8 cellular contexts compared by ENCODE assay signal in the genomic region with DNA sequence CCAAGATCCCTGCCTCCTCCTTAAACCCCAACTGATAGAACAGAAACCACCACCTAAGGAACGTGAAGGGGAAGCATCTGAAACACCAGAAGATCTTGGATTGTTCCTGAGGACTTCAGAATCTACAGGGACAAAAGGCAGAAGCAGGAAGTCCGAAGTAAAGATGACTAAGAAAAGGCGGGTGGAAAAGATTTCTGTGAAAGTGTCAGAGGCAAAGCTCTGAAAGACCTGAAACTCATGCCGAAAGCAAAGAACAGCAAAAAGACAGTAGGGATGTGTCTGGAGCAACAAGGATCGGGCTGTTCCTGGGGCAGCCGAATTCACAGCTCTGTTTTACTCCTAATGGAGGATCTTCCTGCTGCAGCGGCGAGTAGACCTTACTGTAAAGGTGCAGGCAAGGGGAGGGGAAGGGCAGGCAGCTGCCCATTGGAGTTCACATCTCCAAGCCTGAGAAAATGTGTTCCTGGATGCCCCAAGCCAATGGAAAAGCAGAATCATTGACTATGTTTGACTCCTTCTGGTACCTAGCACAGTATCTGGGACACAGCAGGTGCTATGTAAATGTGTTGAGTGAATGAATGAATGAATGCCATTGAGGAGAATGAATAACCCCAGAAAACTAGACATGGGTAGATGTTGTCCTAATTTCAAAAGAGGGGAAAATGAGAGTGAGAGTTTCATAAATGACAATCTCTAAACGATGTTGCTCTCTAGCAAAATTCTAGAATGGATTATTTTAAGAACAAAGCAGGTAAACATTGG. TPM values are rescaled to one million over a fixed set of nuclear protein-coding genes. Genes with fewer than 3 reads are reported as not detected.
DNase-seq lines count a peak whose midpoint lies in the region; ATAC-seq and TF ChIP-seq lines count a peak whose summit lies in the region.

No MANE protein-coding gene starts in this region.

- peak overlapping the region; percentile 72 to 74 for H3K4me3 ChIP-seq in right atrium auricular region

- POLR2A ChIA-PET in activated CD8-positive, alpha-beta T cell treated with anti-CD3 and anti-CD28 coated beads, Interleukin-2, amount 10 ng/mL, durations not matched to agents 7 days and 5 days (lab: Charles Lee): interaction anchor here (0.7 to 1.3 kb wide), 8 partner anchors 19 to 290 kb away, joined by 3 to 4 read pairs (median 3); a partner anchor contains a TSS

- DNase-seq in DMS79 treated with DMSO at 0.1 percent for 48 hours (lab: John Stamatoyannopoulos, UW) (peak; percentile 40), DMS79 (lab: John Stamatoyannopoulos, UW) (no peak), HT-29 (ENCODE audit: low spot score) (peak; percentile 66), right atrium auricular region (ENCODE audit: low spot score) (no peak), renal cortical epithelial cell (ENCODE audit: low read depth) (peak; percentile 18)
- no peak for DNase-seq in activated CD8-positive, alpha-beta T cell treated with anti-CD3 and anti-CD28 coated beads, Interleukin-2, amount 10 ng/mL, durations not matched to agents 7 days and 5 days

- peaks cover 46% of the 10 kb centered on the region for H3K4me1 Mint-ChIP-seq in activated CD8-positive, alpha-beta T cell treated with anti-CD3 and anti-CD28 coated beads, Interleukin-2, amount 10 ng/mL, durations not matched to agents 7 days and 5 days (ENCODE audit: low read depth)

- H3K4me3 Mint-ChIP-seq in activated CD8-positive, alpha-beta T cell treated with anti-CD3 and anti-CD28 coated beads, Interleukin-2, amount 10 ng/mL, durations not matched to agents 7 days and 5 days: peak overlapping the region; percentile 97

- no peaks in the 10 kb centered on the region for H3K27me3 ChIP-seq in right atrium auricular region

- H3K27ac Mint-ChIP-seq in activated CD8-positive, alpha-beta T cell treated with anti-CD3 and anti-CD28 coated beads, Interleukin-2, amount 10 ng/mL, durations not matched to agents 7 days and 5 days: peak overlapping the region; percentile 97

- H3K9me3 Mint-ChIP-seq in activated CD8-positive, alpha-beta T cell treated with anti-CD3 and anti-CD28 coated beads, Interleukin-2, amount 10 ng/mL, durations not matched to agents 7 days and 5 days (ENCODE audit: insufficient read depth): no peaks in the 10 kb centered on the region

- peaks cover 24% of the 10 kb centered on the region for H3K27me3 Mint-ChIP-seq in activated CD8-positive, alpha-beta T cell treated with anti-CD3 and anti-CD28 coated beads, Interleukin-2, amount 10 ng/mL, durations not matched to agents 7 days and 5 days (ENCODE audit: low read depth)

- CTCF ChIA-PET in activated CD8-positive, alpha-beta T cell treated with anti-CD3 and anti-CD28 coated beads, Interleukin-2, amount 10 ng/mL, durations not matched to agents 7 days and 5 days (lab: Charles Lee): interaction anchor here (1.0 to 2.5 kb wide), 5 partner anchors 18 to 101 kb away, joined by 4 to 34 read pairs (median 5); no protein-coding TSS in a partner anchor

- H3K9me3 ChIP-seq in right atrium auricular region: no peaks in the 10 kb centered on the region

- ATAC-seq in activated CD8-positive, alpha-beta T cell treated with anti-CD3 and anti-CD28 coated beads, Interleukin-2, amount 10 ng/mL, durations not matched to agents 7 days and 5 days: no peak
- ATAC-seq in GM21390 (IDR thresholded peaks at IDR 0.05; ENCODE audit: unreplicated experiment) (no peak), GM19397 (IDR thresholded peaks at IDR 0.05; ENCODE audit: unreplicated experiment) (no peak)

- H3K36me3 ChIP-seq in right atrium auricular region: no peaks in the 10 kb centered on the region

- peak overlapping the region; percentile 87 to 90 for H3K27ac ChIP-seq in right atrium auricular region

- H3K36me3 Mint-ChIP-seq in activated CD8-positive, alpha-beta T cell treated with anti-CD3 and anti-CD28 coated beads, Interleukin-2, amount 10 ng/mL, durations not matched to agents 7 days and 5 days (ENCODE audit: low read depth): no peaks in the 10 kb centered on the region

- peaks cover 0 to 37% of the 10 kb centered on the region in 2 donors for H3K4me1 ChIP-seq in right atrium auricular region

- no peak for TF ChIP-seq CTCF in right atrium auricular region (IDR thresholded peaks at IDR 0.05)

RNA-seq across cellular contexts. Expression of a gene that starts 40.4 kb away (rescaled TPM):
- total RNA-seq in HT-29 (2014; rRNA removed; shearing (Covaris generic)): 327 and 331 TPM in 2 replicates
- 10 to 100 TPM; 90.6 to 92.2 TPM for total RNA-seq in activated CD8-positive, alpha-beta T cell treated with anti-CD3 and anti-CD28 coated beads, Interleukin-2, amount 10 ng/mL, durations not matched to agents 7 days and 5 days
- total RNA-seq in right atrium auricular region: 10 to 100 TPM; 32.3 to 48.9 TPM
- total RNA-seq in renal cortical epithelial cell: 254 and 463 TPM in 2 replicates

Comparison
In these comparisons a context has a peak if more than half of its experiments do, and no peak if none do; other contexts are left out.
1. DNase-seq: peak in DMS79 treated with DMSO at 0.1 percent for 48 hours (single experiment), HT-29 (single experiment) and renal cortical epithelial cell (single experiment); none in DMS79 (single experiment), activated CD8-positive, alpha-beta T cell treated with anti-CD3 and anti-CD28 coated beads, Interleukin-2, amount 10 ng/mL, durations not matched to agents 7 days and 5 days (single experiment) and right atrium auricular region (single experiment).